25 cellular contexts compared by ENCODE assay signal in genomic region chr11:3127706-3128355, GRCh38. TPM values are rescaled to one million over a fixed set of nuclear protein-coding genes. Genes with fewer than 3 reads are reported as not detected.
A peak's percentile ranks its signal among the peaks of the same experiment; 100 is the strongest.
DNase-seq lines count a peak whose midpoint lies in the region; ATAC-seq and TF ChIP-seq lines count a peak whose summit lies in the region.
"Had no signal": no experiment of that assay in that cellular context is flagged by ENCODE, and none has a peak within 500 bp of the region (broad histone marks: within the 10 kb centered on the region; RNA-seq: fewer than 3 reads in every experiment).

No MANE protein-coding gene starts in this region.

- no peak overlapping the region for H3K4me3 Mint-ChIP-seq in CD8-positive, alpha-beta T cell
- H3K4me3 Mint-ChIP-seq: CD4-positive, alpha-beta memory T cell; nephron; T-cell had no signal

- whole genome bisulfite sequencing in esophagus squamous epithelium, 2 donors = 80 to 84% methylated on average over 6 to 8 of the region's 16 CpGs
- 66 to 79% (median 73%) methylated on average over 15 to 16 of the region's 16 CpGs for WGBS in spleen, 5 donors

- H3K4me1 ChIP-seq in BLaER1 = peaks cover 28% of the 10 kb centered on the region
- H3K4me1 ChIP-seq in esophagus squamous epithelium = peaks cover 20 to 72% (median 36%) of the 10 kb centered on the region in 3 donors
- peaks cover 41% of the 10 kb centered on the region for H3K4me1 ChIP-seq in lower lobe of right lung
- H3K4me1 ChIP-seq in spleen = peaks cover 8 to 66% (median 43%) of the 10 kb centered on the region in 6 donors
- H3K4me1 ChIP-seq in CD8-positive, alpha-beta T cell (ENCODE audit: insufficient read depth, low read length) = no peaks in the 10 kb centered on the region

- H4K20me1 ChIP-seq in BLaER1 = peaks cover 27% of the 10 kb centered on the region; the same call in 1 of the 2 replicates

- no peak overlapping the region for H3K9ac ChIP-seq in BLaER1
- H3K9ac ChIP-seq: KMS-11 had no signal

- H3K4me3 ChIP-seq in BLaER1 (no peak overlapping the region), esophagus squamous epithelium (no peak overlapping the region), lower lobe of right lung (no peak overlapping the region), spleen (no peak overlapping the region)
- H3K4me3 ChIP-seq in CD8-positive, alpha-beta T cell (ENCODE audit: low read depth, low read length) = no peak overlapping the region
- H3K4me3 ChIP-seq: adrenal gland, GM12878, smooth muscle cell had no signal

- no peak overlapping the region for H3K27ac Mint-ChIP-seq in CD8-positive, alpha-beta T cell
- H3K27ac Mint-ChIP-seq: CD4-positive, alpha-beta memory T cell; nephron; progenitor cell of endocrine pancreas; T-cell had no signal

- H3K36me3 ChIP-seq in BLaER1 (peaks cover 60% of the 10 kb centered on the region), esophagus squamous epithelium (peaks cover 0 to 23% (median 0%) of the 10 kb centered on the region in 3 donors), lower lobe of right lung (peaks cover 8% of the 10 kb centered on the region), spleen (peaks cover 0 to 54% (median under 1%) of the 10 kb centered on the region in 6 donors)
- H3K36me3 ChIP-seq in CD8-positive, alpha-beta T cell (ENCODE audit: insufficient read depth, low read length) = no peaks in the 10 kb centered on the region
- H3K36me3 ChIP-seq: adrenal gland had no signal

- CTCF ChIA-PET in CD8-positive, alpha-beta T cell (lab: Charles Lee) = no interaction called here

- H3K27me3 Mint-ChIP-seq in CD8-positive, alpha-beta T cell (ENCODE audit: low read depth) = no peaks in the 10 kb centered on the region
- H3K27me3 Mint-ChIP-seq: CD4-positive, alpha-beta memory T cell; T-cell had no signal

- no peak for DNase-seq in esophagus squamous epithelium (lab: John Stamatoyannopoulos, UW)
- DNase-seq in lower lobe of right lung = peak; percentile 31
- peak; percentile 50 for DNase-seq in spleen
- DNase-seq in CD8-positive, alpha-beta T cell = no peak
- DNase-seq in OCI-M2 (lab: John Stamatoyannopoulos, UW; ENCODE audit: unreplicated experiment) = no peak
- DNase-seq: activated effector memory CD4-positive, alpha-beta T cell treated with Interleukin-2 at 50 U/mL for 16 hours; CD4-positive, alpha-beta memory T cell; DMS53; kidney glomerular epithelial cell; NCI-H1048; NCI-H1930; NCI-H2227 treated with DMSO at 0.1 percent for 48 hours; NCI-H774; OCI-M1; stimulated activated CD4-positive, alpha-beta T cell treated with anti-CD3 and anti-CD28 coated beads, Interleukin-4, amount 100 ng/mL, for 24 hours; T-cell had no signal

- intact Hi-C loops in esophagus squamous epithelium (cut with DNase I) = no loop called here
- intact Hi-C loops in lower lobe of right lung (cut with DNase I) = no loop called here
- intact Hi-C loops in spleen (cut with DNase I; ENCODE audit: low total_unique reads) = no loop called here
- intact Hi-C loops in CD8-positive, alpha-beta T cell (cut with DNase I, micrococcal nuclease) = no loop called here

- peaks cover 2% of the 10 kb centered on the region for H3K36me3 Mint-ChIP-seq in CD8-positive, alpha-beta T cell
- H3K36me3 Mint-ChIP-seq: CD4-positive, alpha-beta memory T cell; T-cell had no signal

- H3K4me2 ChIP-seq in BLaER1 = no peak overlapping the region
- H3K4me2 ChIP-seq: KMS-11, smooth muscle cell had no signal

- H3K9me3 ChIP-seq in BLaER1 (no peaks in the 10 kb centered on the region), esophagus squamous epithelium (no peaks in the 10 kb centered on the region), lower lobe of right lung (no peaks in the 10 kb centered on the region), spleen (no peaks in the 10 kb centered on the region)
- no peaks in the 10 kb centered on the region for H3K9me3 ChIP-seq in CD8-positive, alpha-beta T cell (ENCODE audit: low read length)
- H3K9me3 ChIP-seq: adrenal gland had no signal

- TF ChIP-seq CTCF in esophagus squamous epithelium (IDR thresholded peaks at IDR 0.05) (no peak), lower lobe of right lung (IDR thresholded peaks at IDR 0.05) (no peak), spleen (IDR thresholded peaks at IDR 0.05 in 8 of 11, conservative IDR thresholded peaks at IDR 0.05 in 3 of 11) (no peak)
- TF ChIP-seq CTCF in CD8-positive, alpha-beta T cell (IDR thresholded peaks at IDR 0.05) = no peak

- TF ChIP-seq POLR2A in esophagus squamous epithelium (IDR thresholded peaks at IDR 0.05) = no peak
- no peak for TF ChIP-seq POLR2A in spleen (IDR thresholded peaks at IDR 0.05)

- H3K27me3 ChIP-seq in BLaER1 = no peaks in the 10 kb centered on the region
- no peaks in the 10 kb centered on the region for H3K27me3 ChIP-seq in esophagus squamous epithelium
- H3K27me3 ChIP-seq in lower lobe of right lung (ENCODE audit: low read depth) = no peaks in the 10 kb centered on the region
- no peaks in the 10 kb centered on the region for H3K27me3 ChIP-seq in spleen (replicated peaks in 1 of 7)
- H3K27me3 ChIP-seq in CD8-positive, alpha-beta T cell (ENCODE audit: insufficient read depth, low read length) = no peaks in the 10 kb centered on the region
- H3K27me3 ChIP-seq: adrenal gland had no signal

- H3K27ac ChIP-seq in BLaER1 = 0 out of 2 replicates have a peak overlapping the region, but pooled peaks have one; percentile 18
- H3K27ac ChIP-seq in esophagus squamous epithelium = peak overlapping the region in 3 of 4 donors; percentile 46 to 73 (median 71)
- H3K27ac ChIP-seq in lower lobe of right lung = peak overlapping the region; percentile 76
- H3K27ac ChIP-seq in spleen = peak overlapping the region in 6 of 8 donors; percentile 32 to 83 (median 72)
- no peak overlapping the region for H3K27ac ChIP-seq in CD8-positive, alpha-beta T cell (ENCODE audit: low read depth, low read length)
- H3K27ac ChIP-seq: KMS-11 had no signal

- no peaks in the 10 kb centered on the region for H3K9me3 Mint-ChIP-seq in CD8-positive, alpha-beta T cell
- H3K9me3 Mint-ChIP-seq: nephron, T-cell had no signal

- ATAC-seq in lower lobe of right lung (no peak), HG03108 (IDR thresholded peaks at IDR 0.05; ENCODE audit: unreplicated experiment) (no peak), GM19452 (IDR thresholded peaks at IDR 0.05; ENCODE audit: unreplicated experiment) (no peak)
- ATAC-seq in CD8-positive, alpha-beta T cell = no peak
- ATAC-seq: GM12878, T-cell had no signal

- POLR2A ChIA-PET in CD8-positive, alpha-beta T cell (lab: Charles Lee) = no interaction called here

- no peaks in the 10 kb centered on the region for H3K4me1 Mint-ChIP-seq in CD8-positive, alpha-beta T cell (ENCODE audit: low read depth)
- H3K4me1 Mint-ChIP-seq: nephron, T-cell had no signal

RNA-seq across cellular contexts. Expression of gene OSBPL5, which starts 37.3 kb away (rescaled TPM):
- total RNA-seq in esophagus squamous epithelium (10 to 100 TPM; 11.9 to 30.9 (median 17.9) TPM), lower lobe of right lung (46.2 TPM), spleen (10 to 100 TPM; 37.2 to 91.2 (median 73.3) TPM)
- polyA plus RNA-seq in spleen = 10 to 100 TPM in 2 of 3 donors, 1 to 10 TPM in 1; 5.1 to 21.6 (median 10.7) TPM
- 1 to 10 TPM; 7.7 to 9.4 TPM for total RNA-seq in CD8-positive, alpha-beta T cell
- total RNA-seq: GM12878 had no signal
- polyA plus RNA-seq: GM12878 had no signal

Comparison
In these comparisons a context has a peak if more than half of its experiments do, and no peak if none do; other contexts are left out.
1. DNase-seq: peak in lower lobe of right lung (single experiment) and spleen (single experiment); none in esophagus squamous epithelium (single experiment), CD8-positive, alpha-beta T cell (0 of 7) and OCI-M2 (single experiment).